In the genomic region with DNA sequence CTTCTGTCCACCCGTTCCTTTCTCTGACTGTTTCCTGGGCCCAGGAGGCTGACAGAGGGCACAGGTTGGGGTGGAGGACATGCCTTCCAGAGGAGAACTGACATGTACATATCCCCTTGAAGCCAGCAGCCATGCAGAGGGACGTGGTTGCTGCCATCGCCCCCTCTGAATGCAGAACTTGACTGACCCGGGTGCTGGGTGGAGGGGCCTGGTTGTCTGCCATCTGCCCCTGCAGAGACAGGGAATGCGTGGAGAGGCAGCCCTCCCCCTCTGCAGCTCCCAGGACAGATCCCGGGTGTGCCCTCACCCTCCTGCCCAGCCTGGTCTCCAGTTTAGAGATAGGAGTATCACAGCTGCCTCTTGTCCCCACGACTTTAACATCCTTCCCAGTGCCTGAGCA, we compare ENCODE assay signal across 40 cellular contexts.
"Had no signal": no experiment of that assay in that cellular context is flagged by ENCODE, and none has a peak within 500 bp of the region (broad histone marks: within the 10 kb centered on the region; RNA-seq: fewer than 3 reads in every experiment).

No MANE protein-coding gene starts in this region.

- H3K27ac ChIP-seq: adrenal gland, ascending aorta, body of pancreas, brain microvascular endothelial cell, breast epithelium, cardiac muscle cell had no signal

- H3K36me3 Mint-ChIP-seq: activated naive CD4-positive, alpha-beta T cell treated with anti-CD3 and anti-CD28 coated beads, Interleukin-2, amount 10 ng/mL, durations not matched to agents 7 days and 5 days; activated naive CD4-positive, alpha-beta T cell treated with anti-CD3 and anti-CD28 coated beads, Interleukin-2, amount 50 U/mL, for 24 hours; activated naive CD4-positive, alpha-beta T cell treated with anti-CD3 and anti-CD28 coated beads, Interleukin-2, amount 50 U/mL, for 72 hours; activated naive CD8-positive, alpha-beta T cell; activated naive CD8-positive, alpha-beta T cell treated with anti-CD3 and anti-CD28 coated beads for 36 hours; activated naive CD8-positive, alpha-beta T cell treated with anti-CD3 and anti-CD28 coated beads, Interleukin-2, amount 10 ng/mL, durations not matched to agents 7 days and 5 days; brain had no signal

- H3K4me3 Mint-ChIP-seq: activated naive CD4-positive, alpha-beta T cell treated with anti-CD3 and anti-CD28 coated beads for 36 hours; activated naive CD4-positive, alpha-beta T cell treated with anti-CD3 and anti-CD28 coated beads, Interleukin-2, amount 10 ng/mL, durations not matched to agents 7 days and 5 days; activated naive CD4-positive, alpha-beta T cell treated with anti-CD3 and anti-CD28 coated beads, Interleukin-2, amount 50 U/mL, for 24 hours; activated naive CD8-positive, alpha-beta T cell; activated naive CD8-positive, alpha-beta T cell treated with anti-CD3 and anti-CD28 coated beads for 36 hours; activated naive CD8-positive, alpha-beta T cell treated with anti-CD3 and anti-CD28 coated beads, Interleukin-2, amount 10 ng/mL, durations not matched to agents 7 days and 5 days; activated naive CD8-positive, alpha-beta T cell treated with anti-CD3 and anti-CD28 coated beads, Interleukin-2, amount 50 U/mL, for 24 hours; activated T-cell treated with anti-CD3 and anti-CD28 coated beads, Interleukin-2, amount 50 U/mL, for 24 hours; activated T-cell treated with anti-CD3 and anti-CD28 coated beads, Interleukin-2, amount 50 U/mL, for 4 hours; activated T-cell treated with anti-CD3 and anti-CD28 coated beads, Interleukin-2, amount 50 U/mL, for 72 hours; activated T-helper 1 cell treated with anti-CD3 and anti-CD28 coated beads, Interleukin-12 subunit alpha, Interleukin-12 subunit beta, Interleukin-2, Interleukin-4 antibody, amounts not matched to agents 30 ng/mL and 10 ng/mL and 1 ng/mL, durations not matched to agents 14 hours and 24 hours and 36 hours; activated T-helper 17 cell treated with anti-CD3 and anti-CD28 coated beads, Interleukin-2, amount 50 U/mL, for 72 hours; brain; central memory CD8-positive, alpha-beta T cell had no signal

- H3K4me1 ChIP-seq: adrenal gland, ascending aorta, body of pancreas, breast epithelium had no signal

- H3K27me3 ChIP-seq: ascending aorta, body of pancreas, brain microvascular endothelial cell, cardiac muscle cell had no signal

- ATAC-seq: activated naive CD4-positive, alpha-beta T cell treated with anti-CD3 and anti-CD28 coated beads, Interleukin-2, amount 50 U/mL, for 72 hours; activated naive CD8-positive, alpha-beta T cell treated with anti-CD3 and anti-CD28 coated beads, Interleukin-2, amount 50 U/mL, for 24 hours; activated T-cell treated with anti-CD3 and anti-CD28 coated beads, Interleukin-2, amount 50 U/mL, for 4 hours; activated T-cell treated with anti-CD3 and anti-CD28 coated beads, Interleukin-2, amount 50 U/mL, for 72 hours; activated T-helper 17 cell treated with anti-CD3 and anti-CD28 coated beads, Interleukin-2, amount 50 U/mL, for 72 hours; body of pancreas had no signal

- H3K27ac Mint-ChIP-seq: activated naive CD4-positive, alpha-beta T cell treated with anti-CD3 and anti-CD28 coated beads for 36 hours; activated naive CD4-positive, alpha-beta T cell treated with anti-CD3 and anti-CD28 coated beads, Interleukin-2, amount 10 ng/mL, durations not matched to agents 7 days and 5 days; activated naive CD4-positive, alpha-beta T cell treated with anti-CD3 and anti-CD28 coated beads, Interleukin-2, amount 50 U/mL, for 24 hours; activated naive CD4-positive, alpha-beta T cell treated with anti-CD3 and anti-CD28 coated beads, Interleukin-2, amount 50 U/mL, for 72 hours; activated naive CD8-positive, alpha-beta T cell; activated naive CD8-positive, alpha-beta T cell treated with anti-CD3 and anti-CD28 coated beads for 36 hours; activated naive CD8-positive, alpha-beta T cell treated with anti-CD3 and anti-CD28 coated beads, Interleukin-2, amount 10 ng/mL, durations not matched to agents 7 days and 5 days; activated naive CD8-positive, alpha-beta T cell treated with anti-CD3 and anti-CD28 coated beads, Interleukin-2, amount 50 U/mL, for 24 hours; activated T-cell treated with anti-CD3 and anti-CD28 coated beads, Interleukin-2, amount 50 U/mL, for 24 hours; activated T-cell treated with anti-CD3 and anti-CD28 coated beads, Interleukin-2, amount 50 U/mL, for 72 hours; activated T-helper 1 cell treated with anti-CD3 and anti-CD28 coated beads, Interleukin-12 subunit alpha, Interleukin-12 subunit beta, Interleukin-2, Interleukin-4 antibody, amounts not matched to agents 30 ng/mL and 10 ng/mL and 1 ng/mL, durations not matched to agents 14 hours and 24 hours and 36 hours; activated T-helper 17 cell treated with anti-CD3 and anti-CD28 coated beads, Interleukin-2, amount 50 U/mL, for 72 hours; activated T-helper 2 cell treated with anti-CD3 and anti-CD28 coated beads, Interferon-gamma antibody, Interleukin-2, Interleukin-4, amounts not matched to agents 10 μg/mL and 5 μg/mL and 100 μg/mL, durations not matched to agents 14 hours and 24 hours and 36 hours; brain had no signal

- H3K9me3 Mint-ChIP-seq: activated naive CD4-positive, alpha-beta T cell treated with anti-CD3 and anti-CD28 coated beads for 36 hours; activated naive CD4-positive, alpha-beta T cell treated with anti-CD3 and anti-CD28 coated beads, Interleukin-2, amount 10 ng/mL, durations not matched to agents 7 days and 5 days; activated naive CD4-positive, alpha-beta T cell treated with anti-CD3 and anti-CD28 coated beads, Interleukin-2, amount 50 U/mL, for 24 hours; activated naive CD4-positive, alpha-beta T cell treated with anti-CD3 and anti-CD28 coated beads, Interleukin-2, amount 50 U/mL, for 72 hours; activated naive CD8-positive, alpha-beta T cell treated with anti-CD3 and anti-CD28 coated beads for 36 hours; activated naive CD8-positive, alpha-beta T cell treated with anti-CD3 and anti-CD28 coated beads, Interleukin-2, amount 10 ng/mL, durations not matched to agents 7 days and 5 days; activated naive CD8-positive, alpha-beta T cell treated with anti-CD3 and anti-CD28 coated beads, Interleukin-2, amount 50 U/mL, for 24 hours; activated T-cell treated with anti-CD3 and anti-CD28 coated beads, Interleukin-2, amount 50 U/mL, for 24 hours; activated T-cell treated with anti-CD3 and anti-CD28 coated beads, Interleukin-2, amount 50 U/mL, for 4 hours; activated T-cell treated with anti-CD3 and anti-CD28 coated beads, Interleukin-2, amount 50 U/mL, for 72 hours; activated T-helper 1 cell treated with anti-CD3 and anti-CD28 coated beads, Interleukin-12 subunit alpha, Interleukin-12 subunit beta, Interleukin-2, Interleukin-4 antibody, amounts not matched to agents 30 ng/mL and 10 ng/mL and 1 ng/mL, durations not matched to agents 14 hours and 24 hours and 36 hours; activated T-helper 17 cell treated with anti-CD3 and anti-CD28 coated beads, Interleukin-2, amount 50 U/mL, for 72 hours; activated T-helper 2 cell treated with anti-CD3 and anti-CD28 coated beads, Interferon-gamma antibody, Interleukin-2, Interleukin-4, amounts not matched to agents 10 μg/mL and 5 μg/mL and 100 μg/mL, durations not matched to agents 14 hours and 24 hours and 36 hours; central memory CD8-positive, alpha-beta T cell had no signal

- FAIRE-seq: astrocyte, bronchial epithelial cell had no signal

- H3K4me3 ChIP-seq: adrenal gland, ascending aorta, body of pancreas, breast epithelium, cardiac muscle cell had no signal

- H3K9me3 ChIP-seq: adrenal gland, ascending aorta, body of pancreas, breast epithelium had no signal

- H3K36me3 ChIP-seq: adrenal gland, ascending aorta, brain microvascular endothelial cell, breast epithelium, cardiac muscle cell had no signal

- H3K4me1 Mint-ChIP-seq: activated naive CD4-positive, alpha-beta T cell treated with anti-CD3 and anti-CD28 coated beads, Interleukin-2, amount 10 ng/mL, durations not matched to agents 7 days and 5 days; activated naive CD4-positive, alpha-beta T cell treated with anti-CD3 and anti-CD28 coated beads, Interleukin-2, amount 50 U/mL, for 24 hours; activated naive CD8-positive, alpha-beta T cell treated with anti-CD3 and anti-CD28 coated beads for 36 hours; activated naive CD8-positive, alpha-beta T cell treated with anti-CD3 and anti-CD28 coated beads, Interleukin-2, amount 10 ng/mL, durations not matched to agents 7 days and 5 days; activated naive CD8-positive, alpha-beta T cell treated with anti-CD3 and anti-CD28 coated beads, Interleukin-2, amount 50 U/mL, for 24 hours; activated T-helper 17 cell treated with anti-CD3 and anti-CD28 coated beads, Interleukin-2, amount 50 U/mL, for 72 hours; central memory CD8-positive, alpha-beta T cell had no signal

- DNase-seq: activated effector memory CD4-positive, alpha-beta T cell treated with anti-CD3 and anti-CD28 coated beads, Interleukin-2, amount 50 U/mL, for 16 hours; activated effector memory CD4-positive, alpha-beta T cell treated with Interleukin-2 at 50 U/mL for 16 hours; activated gamma-delta T cell; activated gamma-delta T cell treated with Interleukin-2 at 50 U/mL for 16 hours; activated naive CD4-positive, alpha-beta T cell; activated naive CD4-positive, alpha-beta T cell treated with anti-CD3 and anti-CD28 coated beads for 36 hours; activated naive CD4-positive, alpha-beta T cell treated with anti-CD3 and anti-CD28 coated beads, Interleukin-2, amount 10 ng/mL, durations not matched to agents 7 days and 5 days; activated naive CD4-positive, alpha-beta T cell treated with anti-CD3 and anti-CD28 coated beads, Interleukin-2, amount 50 U/mL, for 16 hours; activated naive CD4-positive, alpha-beta T cell treated with Interleukin-2 at 50 U/mL for 16 hours; activated naive CD8-positive, alpha-beta T cell treated with anti-CD3 and anti-CD28 coated beads for 36 hours; activated naive CD8-positive, alpha-beta T cell treated with anti-CD3 and anti-CD28 coated beads, Interleukin-2, amount 10 ng/mL, durations not matched to agents 7 days and 5 days; activated naive CD8-positive, alpha-beta T cell treated with anti-CD3 and anti-CD28 coated beads, Interleukin-2, amount 50 U/mL, for 24 hours; activated T-cell treated with anti-CD3 and anti-CD28 coated beads, Interleukin-2, amount 50 U/mL, for 1 hour; activated T-cell treated with anti-CD3 and anti-CD28 coated beads, Interleukin-2, amount 50 U/mL, for 24 hours; activated T-cell treated with anti-CD3 and anti-CD28 coated beads, Interleukin-2, amount 50 U/mL, for 4 hours; activated T-cell treated with anti-CD3 and anti-CD28 coated beads, Interleukin-2, amount 50 U/mL, for 48 hours; activated T-cell treated with anti-CD3 and anti-CD28 coated beads, Interleukin-2, amount 50 U/mL, for 72 hours; adrenal gland; amniotic stem cell; amygdala; anterior cingulate cortex; aorta; body of pancreas; brain microvascular endothelial cell; caudate nucleus; central memory CD4-positive, alpha-beta T cell; cerebellar nuclear complex had no signal
